Comparison of ENCODE assay signal across 27 cellular contexts in genomic region chr3:88767746-88768145, GRCh38.
"Had no signal": no experiment of that assay in that cellular context is flagged by ENCODE, and none has a peak within 500 bp of the region (broad histone marks: within the 10 kb centered on the region; RNA-seq: fewer than 3 reads in every experiment).

No MANE protein-coding gene starts in this region.

- H3K4me1 ChIP-seq: lower lobe of right lung, neural progenitor cell, right atrium auricular region, right lobe of liver, stomach, testis, thyroid gland, transverse colon, upper lobe of left lung, vagina had no signal

- DNase-seq: kidney glomerular epithelial cell; left cardiac atrium; lower lobe of right lung; mesendoderm; naive B cell; natural killer cell; nephron progenitor cell; occipital lobe; ovary; right lobe of liver; stimulated activated CD4-positive, alpha-beta T cell treated with anti-CD3 and anti-CD28 coated beads, Interleukin-12 subunit alpha, Interleukin-12 subunit beta, amount 100 ng/mL, for 4 hours; stimulated activated CD4-positive, alpha-beta T cell treated with anti-CD3 and anti-CD28 coated beads, Interleukin-15, amount 100 ng/mL, for 24 hours; stimulated activated CD4-positive, alpha-beta T cell treated with anti-CD3 and anti-CD28 coated beads, Interleukin-2, amount 100 ng/mL, for 24 hours; stimulated activated CD4-positive, alpha-beta T cell treated with anti-CD3 and anti-CD28 coated beads, Interleukin-4, amount 100 ng/mL, for 1 hour; stimulated activated naive B cell treated with anti-CD40 and anti-IgM and Interleukin-4, amounts not matched to agents 10 μg/mL and 1 μg/mL and 100 μg/mL, for 72 hours; stimulated activated naive CD8-positive, alpha-beta T cell treated with anti-CD3 and anti-CD28 coated beads, Interleukin-15, Interleukin-2, amounts not matched to agents 100 U/mL and 50 U/mL, for 24 hours; stomach; testis; thyroid gland; transverse colon; upper lobe of left lung had no signal

- H3K9me3 ChIP-seq: lower lobe of right lung, neutrophil, ovary, right lobe of liver, testis, thyroid gland, transverse colon, vagina had no signal

- ATAC-seq: left cardiac atrium; left lobe of liver; lower lobe of right lung; natural killer cell; right lobe of liver; stimulated activated naive B cell treated with anti-CD40 and anti-IgM and Interleukin-4, amounts not matched to agents 10 μg/mL and 1 μg/mL and 100 μg/mL, for 72 hours; stimulated activated naive CD8-positive, alpha-beta T cell treated with anti-CD3 and anti-CD28 coated beads, Interleukin-15, Interleukin-2, amounts not matched to agents 100 U/mL and 50 U/mL, for 24 hours had no signal

- H3K36me3 ChIP-seq: lower lobe of right lung, neural progenitor cell, neutrophil, ovary, right atrium auricular region, right lobe of liver, stomach, thyroid gland, transverse colon, upper lobe of left lung, vagina had no signal

- H3K4me3 ChIP-seq: lower lobe of right lung, neural progenitor cell, ovary, right atrium auricular region, right lobe of liver, skin epidermis, stomach, testis, thyroid gland, transverse colon, upper lobe of left lung, vagina had no signal

- H3K27ac ChIP-seq: lower lobe of right lung, neural progenitor cell, neutrophil, ovary, right atrium auricular region, right lobe of liver, skin epidermis, stomach, testis, thyroid gland, transverse colon, upper lobe of left lung, vagina had no signal

- H3K27me3 ChIP-seq: neural progenitor cell, neutrophil, ovary, right atrium auricular region, right lobe of liver, stomach, testis, thyroid gland, transverse colon, upper lobe of left lung, vagina had no signal
